23 cellular contexts compared by ENCODE assay signal in genomic region chr1:162008799-162009198, GRCh38. TPM values are rescaled to one million over a fixed set of nuclear protein-coding genes. Genes with fewer than 3 reads are reported as not detected.
"Had no signal": no experiment of that assay in that cellular context is flagged by ENCODE, and none has a peak within 500 bp of the region (broad histone marks: within the 10 kb centered on the region; RNA-seq: fewer than 3 reads in every experiment).

No MANE protein-coding gene starts in this region.

- DNase-seq: activated CD4-positive, alpha-beta T cell treated with anti-CD3 and anti-CD28 coated beads for 4 hours; activated CD4-positive, alpha-beta T cell treated with anti-CD3 and anti-CD28 coated beads, Interleukin-2, amount 50 U/mL, for 4 hours; activated naive CD4-positive, alpha-beta T cell; activated T-cell treated with anti-CD3 and anti-CD28 coated beads for 4 hours; activated T-cell treated with anti-CD3 and anti-CD28 coated beads, Interleukin-2, amount 50 U/mL, for 72 hours; foreskin keratinocyte; heart left ventricle; naive B cell; nephron progenitor cell; stimulated activated CD4-positive, alpha-beta T cell treated with anti-CD3 and anti-CD28 coated beads, Interleukin-15, amount 100 ng/mL, for 24 hours; stimulated activated CD4-positive, alpha-beta T cell treated with anti-CD3 and anti-CD28 coated beads, Interleukin-2, amount 100 ng/mL, for 24 hours; stimulated activated naive B cell treated with anti-CD40 and anti-IgM and Interleukin-4, amounts not matched to agents 10 μg/mL and 1 μg/mL and 100 μg/mL, for 72 hours; stomach; uterus had no signal

- H3K27ac ChIP-seq: esophagus muscularis mucosa, foreskin keratinocyte, parathyroid adenoma, right atrium auricular region, stomach, uterus had no signal

- H3K79me2 ChIP-seq: parathyroid adenoma had no signal

- H3K4me3 ChIP-seq: esophagus muscularis mucosa, heart left ventricle, right atrium auricular region, stomach, uterus had no signal

- H3K27me3 ChIP-seq: esophagus muscularis mucosa, heart left ventricle, right atrium auricular region, uterus had no signal

- H3K27me3 Mint-ChIP-seq: activated naive CD8-positive, alpha-beta T cell; dendritic cell treated with granulocyte-macrophage colony-stimulating factor and Interleukin-4, amounts not matched to agents 40 ng/mL and 50 ng/mL, for 4 days; type B pancreatic cell had no signal

- H3K9me3 Mint-ChIP-seq: central memory CD8-positive, alpha-beta T cell; dendritic cell treated with granulocyte-macrophage colony-stimulating factor and Interleukin-4, amounts not matched to agents 40 ng/mL and 50 ng/mL, for 4 days; type B pancreatic cell had no signal

- ATAC-seq: activated T-cell treated with anti-CD3 and anti-CD28 coated beads, Interleukin-2, amount 50 U/mL, for 72 hours; foreskin keratinocyte; stimulated activated naive B cell treated with anti-CD40 and anti-IgM and Interleukin-4, amounts not matched to agents 10 μg/mL and 1 μg/mL and 100 μg/mL, for 72 hours had no signal

- H3K36me3 Mint-ChIP-seq: stimulated activated naive B cell treated with anti-CD40 and anti-IgM and Interleukin-4, amounts not matched to agents 10 μg/mL and 1 μg/mL and 100 μg/mL, for 72 hours had no signal

- H3K9ac ChIP-seq: parathyroid adenoma had no signal

- H2AFZ ChIP-seq: parathyroid adenoma had no signal

- H3K4me1 Mint-ChIP-seq: central memory CD8-positive, alpha-beta T cell; naive B cell; stimulated activated naive B cell treated with anti-CD40 and anti-IgM and Interleukin-4, amounts not matched to agents 10 μg/mL and 1 μg/mL and 100 μg/mL, for 72 hours had no signal

- H3K27ac Mint-ChIP-seq: activated naive CD8-positive, alpha-beta T cell; activated T-cell treated with anti-CD3 and anti-CD28 coated beads, Interleukin-2, amount 50 U/mL, for 72 hours; dendritic cell treated with granulocyte-macrophage colony-stimulating factor and Interleukin-4, amounts not matched to agents 40 ng/mL and 50 ng/mL, for 4 days; mesothelial cell of epicardium; naive B cell; nephron progenitor cell; stimulated activated naive B cell treated with anti-CD40 and anti-IgM and Interleukin-4, amounts not matched to agents 10 μg/mL and 1 μg/mL and 100 μg/mL, for 72 hours; type B pancreatic cell had no signal

- H3K9me3 ChIP-seq: esophagus muscularis mucosa, right atrium auricular region had no signal

- H3K4me3 Mint-ChIP-seq: activated naive CD8-positive, alpha-beta T cell; activated T-cell treated with anti-CD3 and anti-CD28 coated beads, Interleukin-2, amount 50 U/mL, for 72 hours; central memory CD8-positive, alpha-beta T cell; dendritic cell treated with granulocyte-macrophage colony-stimulating factor and Interleukin-4, amounts not matched to agents 40 ng/mL and 50 ng/mL, for 4 days; mesothelial cell of epicardium; naive B cell; nephron progenitor cell; stimulated activated naive B cell treated with anti-CD40 and anti-IgM and Interleukin-4, amounts not matched to agents 10 μg/mL and 1 μg/mL and 100 μg/mL, for 72 hours; type B pancreatic cell had no signal

- H3K4me1 ChIP-seq: parathyroid adenoma, stomach, uterus had no signal

- H3K36me3 ChIP-seq: esophagus muscularis mucosa, right atrium auricular region, stomach, uterus had no signal

RNA-seq across cellular contexts. Expression of gene OLFML2B, which starts 14.9 kb away (rescaled TPM):
- total RNA-seq: activated T-cell treated with anti-CD3 and anti-CD28 coated beads, Interleukin-2, amount 50 U/mL, for 72 hours; bronchial epithelial cell had no signal
